ENCODE assay signal across 11 cellular contexts in genomic region chr13:111006508-111007031, GRCh38.
A peak's percentile ranks its signal among the peaks of the same experiment; 100 is the strongest.
DNase-seq lines count a peak whose midpoint lies in the region; ATAC-seq and TF ChIP-seq lines count a peak whose summit lies in the region.
"Had no signal": no experiment of that assay in that cellular context is flagged by ENCODE, and none has a peak within 500 bp of the region (broad histone marks: within the 10 kb centered on the region; RNA-seq: fewer than 3 reads in every experiment).

No MANE protein-coding gene starts in this region.

- BruUV-seq in MCF 10A (replicated peaks; lab: Mats Ljungman, UMichigan) (no TSS peak), Caco-2 (replicated peaks; lab: Mats Ljungman, UMichigan) (no TSS peak)

- H3K27ac Mint-ChIP-seq in MCF 10A (ENCODE audit: low read depth, unreplicated experiment) = no peak overlapping the region
- H3K27ac Mint-ChIP-seq in nephron = peak overlapping the region; percentile 87 to 98 (median 98)
- H3K27ac Mint-ChIP-seq in Caco-2 (ENCODE audit: unreplicated experiment) = no peak overlapping the region

- peak in 1 of 2 donors; percentile 50 for DNase-seq in breast epithelium (ENCODE audit: low spot score in 2 of 2)
- no peak for DNase-seq in MCF 10A (ENCODE audit: unreplicated experiment)
- peak; percentile 88 for DNase-seq in fibroblast of mammary gland (ENCODE audit: low read depth)
- peak; percentile 93 for DNase-seq in aorta
- DNase-seq in activated naive CD4-positive, alpha-beta T cell treated with anti-CD3 and anti-CD28 coated beads, Interleukin-2, amount 50 U/mL, for 16 hours = no peak
- no peak for DNase-seq in Caco-2
- DNase-seq: 8988T; activated CD4-positive, alpha-beta T cell treated with anti-CD3 and anti-CD28 coated beads, Interleukin-2, amount 50 U/mL, for 48 hours; stimulated activated naive CD8-positive, alpha-beta T cell treated with anti-CD3 and anti-CD28 coated beads, Interleukin-15, Interleukin-2, amounts not matched to agents 100 U/mL and 50 U/mL, for 24 hours had no signal

- no peak for TF ChIP-seq POLR2A in breast epithelium (IDR thresholded peaks at IDR 0.05)

- TF ChIP-seq CTCF in breast epithelium (IDR thresholded peaks at IDR 0.05) (no peak), MCF 10A (IDR thresholded peaks at IDR 0.05; ENCODE audit: unreplicated experiment) (no peak), fibroblast of mammary gland (conservative IDR thresholded peaks at IDR 0.05; ENCODE audit: control insufficient read depth, insufficient read depth, low read depth, low read length) (no peak), nephron (IDR thresholded peaks at IDR 0.05; ENCODE audit: unreplicated experiment in 3 of 3) (no peak), Caco-2 (IDR thresholded peaks at IDR 0.05; ENCODE audit: insufficient read depth in 1 of 2, low read depth in 1 of 2, low read length in 1 of 2, severe bottlenecking in 1 of 2, unreplicated experiment in 1 of 2) (no peak)

- H3K4me3 Mint-ChIP-seq in MCF 10A (ENCODE audit: unreplicated experiment) = no peak overlapping the region
- peak overlapping the region in 2 of 3 experiments; percentile 15 to 64 for H3K4me3 Mint-ChIP-seq in nephron
- no peak overlapping the region for H3K4me3 Mint-ChIP-seq in Caco-2 (ENCODE audit: unreplicated experiment)

- H3K4me1 Mint-ChIP-seq in MCF 10A (ENCODE audit: insufficient read depth, unreplicated experiment) = no peaks in the 10 kb centered on the region
- H3K4me1 Mint-ChIP-seq in nephron = peaks cover 47% of the 10 kb centered on the region
- H3K4me1 Mint-ChIP-seq in Caco-2 (ENCODE audit: low read depth, unreplicated experiment) = no peaks in the 10 kb centered on the region

- H3K4me3 ChIP-seq in breast epithelium = peak overlapping the region in 1 of 3 donors; percentile 36
- H3K4me3 ChIP-seq in fibroblast of mammary gland (ENCODE audit: control insufficient read depth, low read depth, low read length) = no peak overlapping the region
- no peak overlapping the region for H3K4me3 ChIP-seq in aorta (ENCODE audit: low read length in 2 of 2)
- no peak overlapping the region for H3K4me3 ChIP-seq in Caco-2 (ENCODE audit: low read depth, low read length)

- CTCF ChIA-PET in MCF 10A (lab: Yijun Ruan, JAX) = no interaction called here
- CTCF ChIA-PET in Caco-2 (lab: Charles Lee) = interaction anchor here (0.7 kb wide), 1 partner anchor 325 kb away, joined by 3 read pairs; no protein-coding TSS in a partner anchor

- intact Hi-C loops in breast epithelium (cut with DNase I; ENCODE audit: low total_unique reads) = no loop called here
- intact Hi-C loops in MCF 10A (cut with micrococcal nuclease) = no loop called here
- intact Hi-C loops in aorta (cut with DNase I) = loop anchor here (2.0 to 5.0 kb wide), 3 partner anchors 89 to 134 kb away; partner anchors contain the start of gene ANKRD10 (in 2 of the 2)
- intact Hi-C loops in Caco-2 (cut with micrococcal nuclease; ENCODE audit: unreplicated experiment) = no loop called here

- H3K36me3 ChIP-seq in breast epithelium (no peaks in the 10 kb centered on the region), aorta (ENCODE audit: control insufficient read depth in 1 of 2, insufficient read depth in 2 of 2, low read length in 1 of 2) (no peaks in the 10 kb centered on the region), Caco-2 (ENCODE audit: control insufficient read depth, insufficient read depth, low read length) (no peaks in the 10 kb centered on the region)

- H3K36me3 Mint-ChIP-seq in MCF 10A (ENCODE audit: insufficient read depth, unreplicated experiment) = no peaks in the 10 kb centered on the region
- H3K36me3 Mint-ChIP-seq in nephron (ENCODE audit: low read depth) = no peaks in the 10 kb centered on the region
- no peaks in the 10 kb centered on the region for H3K36me3 Mint-ChIP-seq in Caco-2 (ENCODE audit: insufficient read depth, unreplicated experiment)

- H3K27me3 ChIP-seq in breast epithelium (no peaks in the 10 kb centered on the region), aorta (ENCODE audit: control insufficient read depth in 1 of 2, insufficient read depth in 2 of 2, low read length in 1 of 2) (no peaks in the 10 kb centered on the region), Caco-2 (replicated peaks; ENCODE audit: control insufficient read depth, insufficient read depth, low read length) (no peaks in the 10 kb centered on the region)

- H3K27me3 Mint-ChIP-seq in MCF 10A (ENCODE audit: insufficient read depth, unreplicated experiment) (no peaks in the 10 kb centered on the region), nephron (ENCODE audit: low read depth) (no peaks in the 10 kb centered on the region), Caco-2 (ENCODE audit: insufficient read depth, unreplicated experiment) (peaks cover 4% of the 10 kb centered on the region)

- H3K4me1 ChIP-seq in breast epithelium = peaks cover 0 to 7% of the 10 kb centered on the region in 2 donors
- peaks cover 0 to 3% of the 10 kb centered on the region in 2 donors for H3K4me1 ChIP-seq in aorta (ENCODE audit: control insufficient read depth in 1 of 2, insufficient read depth in 2 of 2, low read length in 2 of 2)
- H3K4me1 ChIP-seq in Caco-2 = no peaks in the 10 kb centered on the region

- 4 to 5% methylated on average over 13 of the region's 13 CpGs for WGBS in aorta, 2 donors

- POLR2A ChIA-PET in MCF 10A (lab: Yijun Ruan, JAX) (no interaction called here), Caco-2 (lab: Charles Lee) (no interaction called here)

- ATAC-seq in aorta (ENCODE audit: low FRiP score) (peak; percentile 97), GM21528 (IDR thresholded peaks at IDR 0.05; ENCODE audit: low FRiP score, unreplicated experiment) (no peak)
- ATAC-seq: stimulated activated naive CD8-positive, alpha-beta T cell treated with anti-CD3 and anti-CD28 coated beads, Interleukin-15, Interleukin-2, amounts not matched to agents 100 U/mL and 50 U/mL, for 24 hours had no signal

- H3K27ac ChIP-seq in breast epithelium = peak overlapping the region; percentile 69 to 88
- H3K27ac ChIP-seq in aorta (ENCODE audit: low read depth in 1 of 2, low read length in 2 of 2) = peak overlapping the region; percentile 89 to 98

- H3K9me3 Mint-ChIP-seq in MCF 10A (ENCODE audit: unreplicated experiment) (no peaks in the 10 kb centered on the region), nephron (no peaks in the 10 kb centered on the region), Caco-2 (ENCODE audit: unreplicated experiment) (no peaks in the 10 kb centered on the region)

- H3K9me3 ChIP-seq in breast epithelium (no peaks in the 10 kb centered on the region), aorta (ENCODE audit: control insufficient read depth, low read length) (no peaks in the 10 kb centered on the region), Caco-2 (no peaks in the 10 kb centered on the region)

Comparison
In these comparisons a context has a peak if more than half of its experiments do, and no peak if none do; other contexts are left out.
1. DNase-seq: peak in fibroblast of mammary gland (single experiment) and aorta (2 of 2); none in MCF 10A (single experiment), activated naive CD4-positive, alpha-beta T cell treated with anti-CD3 and anti-CD28 coated beads, Interleukin-2, amount 50 U/mL, for 16 hours (single experiment) and Caco-2 (0 of 2).
2. H3K27ac Mint-ChIP-seq: peak in nephron (3 of 3); none in MCF 10A (single experiment) and Caco-2 (single experiment).
3. H3K4me3 Mint-ChIP-seq: peak in nephron (2 of 3); none in MCF 10A (single experiment) and Caco-2 (single experiment).
4. intact Hi-C loops: an anchor here in aorta (2.0 to 5.0 kb wide); none called in breast epithelium, MCF 10A and Caco-2.